8 cellular contexts compared by ENCODE assay signal in genomic region chr5:79612667-79613190, GRCh38. TPM values are rescaled to one million over a fixed set of nuclear protein-coding genes. Genes with fewer than 3 reads are reported as not detected.
DNase-seq lines count a peak whose midpoint lies in the region; ATAC-seq and TF ChIP-seq lines count a peak whose summit lies in the region.

No MANE protein-coding gene starts in this region.

- H2BK12ac ChIP-seq in neuronal stem cell (ENCODE audit: low read length): no peak overlapping the region

- DNase-seq in RWPE2 (ENCODE audit: low spot score) (no peak), neuronal stem cell (ENCODE audit: low spot score) (no peak), DMS114 treated with DMSO at 0.1 percent for 48 hours (lab: John Stamatoyannopoulos, UW; ENCODE audit: unreplicated experiment) (no peak), AG08396 (ENCODE audit: low spot score) (no peak), cerebellar nuclear complex (lab: John Stamatoyannopoulos, UW) (no peak)

- no peaks in the 10 kb centered on the region for H3K79me1 ChIP-seq in neuronal stem cell (ENCODE audit: low read depth, low read length)

- H2AK5ac ChIP-seq in neuronal stem cell (ENCODE audit: low read depth, low read length): no peak overlapping the region

- H3K36me3 ChIP-seq in RWPE2 (ENCODE audit: low read depth) (peaks cover 32% of the 10 kb centered on the region), neuronal stem cell (replicated peaks in 1 of 2; ENCODE audit: control insufficient read depth in 2 of 2, insufficient read depth in 2 of 2, low read length in 2 of 2) (peaks cover 0 to 32% of the 10 kb centered on the region in 2 donors)

- peak overlapping the region; percentile 46 for H3K4me2 ChIP-seq in neuronal stem cell (ENCODE audit: insufficient read depth, low read length, poor library complexity, severe bottlenecking)

- H3K18ac ChIP-seq in neuronal stem cell (ENCODE audit: low read length): peak overlapping the region; percentile 84

- no peak overlapping the region for H3K4ac ChIP-seq in neuronal stem cell (ENCODE audit: low read length)

- no peak overlapping the region for H4K8ac ChIP-seq in neuronal stem cell (ENCODE audit: low read depth, low read length)

- no peak overlapping the region for H2BK5ac ChIP-seq in neuronal stem cell (ENCODE audit: low read length)

- H4K91ac ChIP-seq in neuronal stem cell (ENCODE audit: low read depth, low read length, poor library complexity): no peak overlapping the region

- WGBS in neuronal stem cell (ENCODE audit: extremely low coverage in 2 of 2, insufficient read length in 2 of 2, insufficient replicate concordance in 1 of 2), 2 donors: no CpG with 5 or more reads among the region's 24 CpGs

- H3K14ac ChIP-seq in neuronal stem cell (ENCODE audit: low read length): peak overlapping the region; percentile 10

- H3K4me1 ChIP-seq in RWPE2 (ENCODE audit: insufficient read depth, poor library complexity, severe bottlenecking) (peaks cover 7% of the 10 kb centered on the region), neuronal stem cell (ENCODE audit: control insufficient read depth in 2 of 2, insufficient read depth in 1 of 2, low read depth in 1 of 2, low read length in 2 of 2) (peaks cover 0 to 8% of the 10 kb centered on the region in 2 donors)

- no peaks in the 10 kb centered on the region for H3K27me3 ChIP-seq in RWPE2 (ENCODE audit: insufficient read depth, poor library complexity, severe bottlenecking)
- no peaks in the 10 kb centered on the region for H3K27me3 ChIP-seq in neuronal stem cell (ENCODE audit: control insufficient read depth in 3 of 3, insufficient read depth in 3 of 3, low read depth in 1 of 3, low read length in 3 of 3)

- no peak overlapping the region for H2BK120ac ChIP-seq in neuronal stem cell (ENCODE audit: low read depth, low read length)

- H3K27ac ChIP-seq in RWPE2 (ENCODE audit: poor library complexity, severe bottlenecking) (peak overlapping the region; percentile 70), neuronal stem cell (replicated peaks; ENCODE audit: low read length) (peak overlapping the region; percentile 59)

- peak overlapping the region; percentile 96 for H3K4me3 ChIP-seq in RWPE2 (ENCODE audit: severe bottlenecking)
- peak overlapping the region; percentile 86 to 99 for H3K4me3 ChIP-seq in neuronal stem cell (ENCODE audit: low read length in 2 of 2)

- TF ChIP-seq CTCF in RWPE2 (IDR thresholded peaks at IDR 0.05; ENCODE audit: poor library complexity, severe bottlenecking): no peak

- ATAC-seq in GM18517 (IDR thresholded peaks at IDR 0.05; ENCODE audit: unreplicated experiment): peak; percentile 12
- peak; percentile 6 for ATAC-seq in HG02678 (IDR thresholded peaks at IDR 0.05; ENCODE audit: unreplicated experiment)
- peak; percentile 75 for ATAC-seq in RWPE2 (ENCODE audit: low read depth)
- ATAC-seq in esophagus mucosa: peak; percentile 17

- H2BK15ac ChIP-seq in neuronal stem cell (ENCODE audit: low read length): no peak overlapping the region

- peak overlapping the region; percentile 8 for H3K23ac ChIP-seq in neuronal stem cell (ENCODE audit: low read depth, low read length, poor library complexity)

- H3K9me3 ChIP-seq in RWPE2 (ENCODE audit: severe bottlenecking) (no peaks in the 10 kb centered on the region), neuronal stem cell (replicated peaks in 1 of 2; ENCODE audit: control insufficient read depth in 2 of 2, insufficient read depth in 1 of 2, low read depth in 1 of 2, low read length in 2 of 2) (peaks cover 0 to 24% of the 10 kb centered on the region in 2 donors)

- H3K9ac ChIP-seq in neuronal stem cell (ENCODE audit: low read depth, low read length, poor library complexity): peak overlapping the region; percentile 92

- peak overlapping the region; percentile 90 for H2AFZ ChIP-seq in neuronal stem cell (ENCODE audit: low read length)

RNA-seq across cellular contexts. Expression of gene TENT2, which starts 0.5 kb away (rescaled TPM):
- total RNA-seq in esophagus mucosa: 46.4 TPM
- polyA plus RNA-seq in neuronal stem cell (2013, experiment 1 of 2): 25.1 TPM
- 25.4 TPM for polyA plus RNA-seq in neuronal stem cell (2013, experiment 2 of 2)

Comparison
In these comparisons a context has a peak if more than half of its experiments do, and no peak if none do; other contexts are left out.
1. ATAC-seq: peak in every context shown above with its lines; median percentile 75 in RWPE2; 17 in esophagus mucosa; 12 in GM18517; 6 in HG02678.